Comparison of ENCODE assay signal across 8 cellular contexts in the genomic region with DNA sequence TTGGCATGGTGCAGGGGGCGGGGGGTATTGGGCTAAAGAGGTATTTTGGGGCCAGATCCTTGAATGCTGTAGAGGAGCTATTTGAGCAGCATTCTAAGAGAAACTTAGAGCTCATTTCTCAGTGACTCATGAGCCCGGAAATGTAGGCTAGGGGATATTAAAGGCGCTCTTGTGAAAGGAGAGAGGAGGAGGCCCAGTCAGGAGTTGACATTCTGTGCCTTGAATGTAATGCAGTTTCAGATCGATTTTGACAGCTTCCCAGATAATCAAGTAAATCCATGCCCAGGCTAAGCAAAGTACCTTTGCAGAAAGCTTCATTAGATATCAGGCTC. TPM values are rescaled to one million over a fixed set of nuclear protein-coding genes. Genes with fewer than 3 reads are reported as not detected.
DNase-seq lines count a peak whose midpoint lies in the region; ATAC-seq, FAIRE-seq and TF ChIP-seq lines count a peak whose summit lies in the region.

No MANE protein-coding gene starts in this region.

- H2AK5ac ChIP-seq in trophoblast cell (ENCODE audit: low read length) = no peak overlapping the region

- DNase-seq in A549 (ENCODE audit: low read depth in 1 of 2, low spot score in 1 of 2) = peak; percentile 24 to 30
- DNase-seq in GM12864 (ENCODE audit: low read depth) = no peak
- DNase-seq in NCI-H226 = peak; percentile 62
- peak; percentile 50 for DNase-seq in activated naive CD4-positive, alpha-beta T cell treated with anti-CD3 and anti-CD28 coated beads, Interleukin-2, amount 10 ng/mL, durations not matched to agents 7 days and 5 days
- DNase-seq in glomerular endothelial cell (ENCODE audit: extremely low read depth, low read depth, low spot score) = peak; percentile 29
- DNase-seq in trophoblast cell = peak; percentile 47 to 76

- no peak overlapping the region for H2AFZ ChIP-seq in trophoblast cell (ENCODE audit: insufficient read depth, low read length, poor library complexity)

- no peak overlapping the region for H3K23ac ChIP-seq in trophoblast cell (ENCODE audit: low read length)

- H3K18ac ChIP-seq in trophoblast cell (ENCODE audit: low read length) = no peak overlapping the region

- H3K9me3 ChIP-seq in A549 = no peaks in the 10 kb centered on the region
- no peaks in the 10 kb centered on the region for H3K9me3 ChIP-seq in trophoblast cell (ENCODE audit: insufficient read depth, low read depth, low read length)

- no peak for TF ChIP-seq RAD21 in A549 (conservative IDR thresholded peaks at IDR 0.05 in 1 of 2, IDR thresholded peaks at IDR 0.05 in 1 of 2)

- H2BK12ac ChIP-seq in trophoblast cell (ENCODE audit: low read length) = no peak overlapping the region

- no peak for TF ChIP-seq CTCF in A549 (IDR thresholded peaks at IDR 0.05)
- TF ChIP-seq CTCF in GM12864 (IDR thresholded peaks at IDR 0.05; ENCODE audit: low read depth, low read length, missing control alignments) = no peak

- no peak overlapping the region for H2BK5ac ChIP-seq in trophoblast cell (ENCODE audit: low read depth, low read length, poor library complexity)

- H3K4me3 Mint-ChIP-seq in activated naive CD4-positive, alpha-beta T cell treated with anti-CD3 and anti-CD28 coated beads, Interleukin-2, amount 10 ng/mL, durations not matched to agents 7 days and 5 days = peak overlapping the region; percentile 94

- peaks cover 55% of the 10 kb centered on the region for H3K4me1 Mint-ChIP-seq in activated naive CD4-positive, alpha-beta T cell treated with anti-CD3 and anti-CD28 coated beads, Interleukin-2, amount 10 ng/mL, durations not matched to agents 7 days and 5 days

- H3K36me3 Mint-ChIP-seq in activated naive CD4-positive, alpha-beta T cell treated with anti-CD3 and anti-CD28 coated beads, Interleukin-2, amount 10 ng/mL, durations not matched to agents 7 days and 5 days = peaks cover 34% of the 10 kb centered on the region

- H3K9me3 Mint-ChIP-seq in activated naive CD4-positive, alpha-beta T cell treated with anti-CD3 and anti-CD28 coated beads, Interleukin-2, amount 10 ng/mL, durations not matched to agents 7 days and 5 days = no peaks in the 10 kb centered on the region

- CTCF ChIA-PET in A549 (lab: Yijun Ruan, JAX) = interaction anchor here (0.9 to 1.4 kb wide), 10 partner anchors 8 to 99 kb away, joined by 3 to 8 read pairs (median 3); no protein-coding TSS in a partner anchor
- CTCF ChIA-PET in activated naive CD4-positive, alpha-beta T cell treated with anti-CD3 and anti-CD28 coated beads, Interleukin-2, amount 10 ng/mL, durations not matched to agents 7 days and 5 days (lab: Charles Lee) = interaction anchor here (0.6 to 2.5 kb wide), 21 partner anchors 9 to 243 kb away, joined by 3 to 22 read pairs (median 4); no protein-coding TSS in a partner anchor

- H3K4ac ChIP-seq in trophoblast cell (ENCODE audit: low read depth, low read length) = peak overlapping the region; percentile 98

- H3K9ac ChIP-seq in trophoblast cell (ENCODE audit: low read length) = peak overlapping the region; percentile 94

- no peak for FAIRE-seq in A549 (lab: Jason Lieb, UNC)

- no peaks in the 10 kb centered on the region for H3K36me3 ChIP-seq in trophoblast cell (ENCODE audit: control insufficient read depth in 1 of 2, insufficient read depth in 2 of 2, low read length in 2 of 2)

- 0% methylated on average over 4 of the region's 4 CpGs for WGBS in A549 (ENCODE audit: missing lambda C conversion rate)
- no CpG with 5 or more reads among the region's 4 CpGs for WGBS in trophoblast cell (ENCODE audit: extremely low coverage, insufficient coverage, insufficient read length)

- TF ChIP-seq POLR2A in A549 (IDR thresholded peaks at IDR 0.05; ENCODE audit: low read length) = no peak

- no peaks in the 10 kb centered on the region for H3K27me3 Mint-ChIP-seq in activated naive CD4-positive, alpha-beta T cell treated with anti-CD3 and anti-CD28 coated beads, Interleukin-2, amount 10 ng/mL, durations not matched to agents 7 days and 5 days

- peak overlapping the region; percentile 96 for H3K27ac Mint-ChIP-seq in activated naive CD4-positive, alpha-beta T cell treated with anti-CD3 and anti-CD28 coated beads, Interleukin-2, amount 10 ng/mL, durations not matched to agents 7 days and 5 days

- H3K14ac ChIP-seq in trophoblast cell (ENCODE audit: low read length) = no peak overlapping the region

- H2BK120ac ChIP-seq in trophoblast cell (ENCODE audit: insufficient read depth, low read length, poor library complexity) = no peak overlapping the region

- peak in 1 of 2 experiments; percentile 22; a peak in 4 of 6 replicates for ATAC-seq in A549
- no peak for ATAC-seq in HG02973 (IDR thresholded peaks at IDR 0.05; ENCODE audit: unreplicated experiment)
- no peak for ATAC-seq in GM21528 (IDR thresholded peaks at IDR 0.05; ENCODE audit: low FRiP score, unreplicated experiment)

- no peak overlapping the region for H4K91ac ChIP-seq in trophoblast cell (ENCODE audit: low read depth, low read length)

- POLR2A ChIA-PET in A549 (lab: Yijun Ruan, JAX) = interaction anchor here (1.1 to 1.3 kb wide), 2 partner anchors 80 to 85 kb away, joined by 4 to 5 read pairs; no protein-coding TSS in a partner anchor

- no peak overlapping the region for H4K12ac ChIP-seq in trophoblast cell (ENCODE audit: low read depth, low read length)

- H3K4me1 ChIP-seq in A549 (peaks cover 16% of the 10 kb centered on the region; the same call in 2 of the 3 replicates), trophoblast cell (ENCODE audit: control insufficient read depth in 1 of 2, insufficient read depth in 2 of 2, low read length in 2 of 2) (no peaks in the 10 kb centered on the region)

- H3K4me2 ChIP-seq in A549 = peak overlapping the region; percentile 80
- H3K4me2 ChIP-seq in trophoblast cell (ENCODE audit: low read length) = peak overlapping the region; percentile 75

- H3K27ac ChIP-seq in A549 = peak overlapping the region; percentile 84 to 99
- peak overlapping the region; percentile 78 for H3K27ac ChIP-seq in trophoblast cell (ENCODE audit: low read depth, low read length)

- peaks cover 18% of the 10 kb centered on the region for H3K79me2 ChIP-seq in trophoblast cell (ENCODE audit: control insufficient read depth, insufficient read depth, low read length, poor library complexity)

- peaks cover 13% of the 10 kb centered on the region for H3K79me1 ChIP-seq in trophoblast cell (ENCODE audit: low read length)

- peak overlapping the region; percentile 8 for H4K8ac ChIP-seq in trophoblast cell (ENCODE audit: low read depth, low read length)

- no peaks in the 10 kb centered on the region for H3K27me3 ChIP-seq in trophoblast cell (ENCODE audit: insufficient read depth, low read length)

- no peak for TF ChIP-seq EP300 in A549 (IDR thresholded peaks at IDR 0.05)

- H3K4me3 ChIP-seq in A549 = peak overlapping the region; percentile 83
- peak overlapping the region; percentile 94 for H3K4me3 ChIP-seq in GM12864 (ENCODE audit: low read depth, low read length)
- peak overlapping the region; percentile 90 for H3K4me3 ChIP-seq in trophoblast cell (ENCODE audit: low read depth, low read length)

TF ChIP-seq in A549, 52 proteins besides CTCF, POLR2A, EP300 and RAD21:
- TF ChIP-seq, protein P1, sequence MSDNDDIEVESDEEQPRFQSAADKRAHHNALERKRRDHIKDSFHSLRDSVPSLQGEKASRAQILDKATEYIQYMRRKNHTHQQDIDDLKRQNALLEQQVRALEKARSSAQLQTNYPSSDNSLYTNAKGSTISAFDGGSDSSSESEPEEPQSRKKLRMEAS (IDR thresholded peaks at IDR 0.05) = no peak
- no peak for TF ChIP-seq HOXB5 (CRISPR knock-in tag; IDR thresholded peaks at IDR 0.05)
- TF ChIP-seq FOXS1 (CRISPR knock-in tag; IDR thresholded peaks at IDR 0.05) = no peak
- TF ChIP-seq KDM5A (IDR thresholded peaks at IDR 0.05) = no peak
- TF ChIP-seq EHF (CRISPR knock-in tag; IDR thresholded peaks at IDR 0.05) = no peak
- TF ChIP-seq, protein P2, sequence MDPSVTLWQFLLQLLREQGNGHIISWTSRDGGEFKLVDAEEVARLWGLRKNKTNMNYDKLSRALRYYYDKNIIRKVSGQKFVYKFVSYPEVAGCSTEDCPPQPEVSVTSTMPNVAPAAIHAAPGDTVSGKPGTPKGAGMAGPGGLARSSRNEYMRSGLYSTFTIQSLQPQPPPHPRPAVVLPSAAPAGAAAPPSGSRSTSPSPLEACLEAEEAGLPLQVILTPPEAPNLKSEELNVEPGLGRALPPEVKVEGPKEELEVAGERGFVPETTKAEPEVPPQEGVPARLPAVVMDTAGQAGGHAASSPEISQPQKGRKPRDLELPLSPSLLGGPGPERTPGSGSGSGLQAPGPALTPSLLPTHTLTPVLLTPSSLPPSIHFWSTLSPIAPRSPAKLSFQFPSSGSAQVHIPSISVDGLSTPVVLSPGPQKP (IDR thresholded peaks at IDR 0.05; ENCODE audit: low read depth, low read length) = no peak
- TF ChIP-seq, protein P3, sequence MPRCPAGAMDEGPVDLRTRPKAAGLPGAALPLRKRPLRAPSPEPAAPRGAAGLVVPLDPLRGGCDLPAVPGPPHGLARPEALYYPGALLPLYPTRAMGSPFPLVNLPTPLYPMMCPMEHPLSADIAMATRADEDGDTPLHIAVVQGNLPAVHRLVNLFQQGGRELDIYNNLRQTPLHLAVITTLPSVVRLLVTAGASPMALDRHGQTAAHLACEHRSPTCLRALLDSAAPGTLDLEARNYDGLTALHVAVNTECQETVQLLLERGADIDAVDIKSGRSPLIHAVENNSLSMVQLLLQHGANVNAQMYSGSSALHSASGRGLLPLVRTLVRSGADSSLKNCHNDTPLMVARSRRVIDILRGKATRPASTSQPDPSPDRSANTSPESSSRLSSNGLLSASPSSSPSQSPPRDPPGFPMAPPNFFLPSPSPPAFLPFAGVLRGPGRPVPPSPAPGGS (IDR thresholded peaks at IDR 0.05) = no peak
- no peak for TF ChIP-seq CHD4 (IDR thresholded peaks at IDR 0.05; ENCODE audit: borderline replicate concordance)

RNA-seq across cellular contexts. Expression of a gene that starts 1.4 kb away (rescaled TPM):
- 50.7 and 54.2 TPM in 2 replicates for polyA plus RNA-seq in A549 (2011; rRNA removed)
- polyA plus RNA-seq in A549 (2012; cell fraction: cytosol; rRNA removed) = 12.6 and 12.8 TPM in 2 replicates
- polyA plus RNA-seq in A549 (2012; cell fraction: nucleus; rRNA removed) = 8.1 and 12.8 TPM in 2 replicates
- 28.4 to 30.2 TPM (median 30.1 TPM) in 3 replicates for polyA plus RNA-seq in A549 (2017; fragmentation: RNase III; extraction: RNeasy Plus Mini Kit Qiagen cat#74134 plus additional on column Dnase treatment)
- 38.6 and 42.2 TPM in 2 replicates for polyA minus RNA-seq in A549 (2011; rRNA and poly(A)+ RNA removed)
- 56.4 and 70.9 TPM in 2 replicates for total RNA-seq in glomerular endothelial cell
- polyA plus RNA-seq in trophoblast cell (2013) = 43.9 and 44.8 TPM in 2 replicates
